12 cellular contexts compared by ENCODE assay signal in the genomic region with DNA sequence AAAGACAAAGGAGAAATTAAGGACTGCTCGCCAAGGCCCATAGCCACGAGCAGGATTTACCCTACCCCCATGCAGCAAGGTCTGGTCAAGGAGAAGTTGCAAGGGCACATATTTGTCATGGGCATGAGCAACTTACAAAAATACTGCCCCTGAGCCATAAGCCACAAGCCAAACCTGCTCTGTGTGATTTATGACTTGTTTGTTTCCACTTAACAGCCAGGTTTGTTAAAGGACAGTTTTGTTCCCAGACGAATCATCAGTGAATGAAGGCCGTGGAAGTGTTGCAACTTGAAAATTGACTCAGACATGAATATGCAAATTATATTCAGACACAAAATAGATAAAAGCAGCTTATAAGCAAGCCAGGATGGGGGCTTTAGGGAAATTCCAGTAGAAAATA. TPM values are rescaled to one million over a fixed set of nuclear protein-coding genes. Genes with fewer than 3 reads are reported as not detected.
DNase-seq lines count a peak whose midpoint lies in the region; ATAC-seq lines count a peak whose summit lies in the region.
"Had no signal": no experiment of that assay in that cellular context is flagged by ENCODE, and none has a peak within 500 bp of the region (broad histone marks: within the 10 kb centered on the region; RNA-seq: fewer than 3 reads in every experiment).

No MANE protein-coding gene starts in this region.

- peak; percentile 74 for DNase-seq in Daoy (ENCODE audit: low read depth)
- peak; percentile 55 for DNase-seq in HuH-7 (ENCODE audit: low spot score)
- peak; percentile 81 for DNase-seq in amniotic epithelial cell (ENCODE audit: low read depth)
- DNase-seq in left kidney (ENCODE audit: low read depth, low spot score) = peak; percentile 63
- DNase-seq in naive thymus-derived CD8-positive, alpha-beta T cell = no peak
- no peak for DNase-seq in nucleus accumbens (lab: John Stamatoyannopoulos, UW)
- DNase-seq: activated naive CD8-positive, alpha-beta T cell treated with anti-CD3 and anti-CD28 coated beads, Interleukin-2, amount 10 ng/mL, durations not matched to agents 7 days and 5 days; right cardiac atrium; WERI-Rb-1 had no signal

- no peak overlapping the region for H3K4me3 Mint-ChIP-seq in naive thymus-derived CD8-positive, alpha-beta T cell
- H3K4me3 Mint-ChIP-seq: activated naive CD8-positive, alpha-beta T cell treated with anti-CD3 and anti-CD28 coated beads, Interleukin-2, amount 10 ng/mL, durations not matched to agents 7 days and 5 days had no signal

- H3K9me3 Mint-ChIP-seq in naive thymus-derived CD8-positive, alpha-beta T cell = peaks cover 0 to 3% (median 0%) of the 10 kb centered on the region in 9 donors

- no peak for ATAC-seq in naive thymus-derived CD8-positive, alpha-beta T cell
- ATAC-seq in HG03175 (IDR thresholded peaks at IDR 0.05; ENCODE audit: unreplicated experiment) = no peak
- ATAC-seq in GM18873 (IDR thresholded peaks at IDR 0.05; ENCODE audit: low FRiP score, unreplicated experiment) = no peak
- ATAC-seq: K562, right cardiac atrium had no signal

- H3K36me3 Mint-ChIP-seq in naive thymus-derived CD8-positive, alpha-beta T cell = peaks cover 0 to 4% (median 0%) of the 10 kb centered on the region in 3 donors
- H3K36me3 Mint-ChIP-seq: activated naive CD8-positive, alpha-beta T cell treated with anti-CD3 and anti-CD28 coated beads, Interleukin-2, amount 10 ng/mL, durations not matched to agents 7 days and 5 days had no signal

- H3K4me1 Mint-ChIP-seq in naive thymus-derived CD8-positive, alpha-beta T cell = no peaks in the 10 kb centered on the region
- H3K4me1 Mint-ChIP-seq: activated naive CD8-positive, alpha-beta T cell treated with anti-CD3 and anti-CD28 coated beads, Interleukin-2, amount 10 ng/mL, durations not matched to agents 7 days and 5 days had no signal

- H3K27ac Mint-ChIP-seq in naive thymus-derived CD8-positive, alpha-beta T cell = no peak overlapping the region
- H3K27ac Mint-ChIP-seq: activated naive CD8-positive, alpha-beta T cell treated with anti-CD3 and anti-CD28 coated beads, Interleukin-2, amount 10 ng/mL, durations not matched to agents 7 days and 5 days had no signal

- POLR2A ChIA-PET in naive thymus-derived CD8-positive, alpha-beta T cell (lab: Charles Lee) = no interaction called here

- H3K27me3 Mint-ChIP-seq in naive thymus-derived CD8-positive, alpha-beta T cell = peaks cover 0 to 13% (median 3%) of the 10 kb centered on the region in 5 donors
- H3K27me3 Mint-ChIP-seq: activated naive CD8-positive, alpha-beta T cell treated with anti-CD3 and anti-CD28 coated beads, Interleukin-2, amount 10 ng/mL, durations not matched to agents 7 days and 5 days had no signal

RNA-seq across cellular contexts. Expression of a gene that starts 31.3 kb away (rescaled TPM):
- total RNA-seq in Daoy (2014; rRNA removed; shearing (Covaris generic)) = 73.2 and 98.7 TPM in 2 replicates
- total RNA-seq in naive thymus-derived CD8-positive, alpha-beta T cell = not detected
- 1 to 10 TPM in 1 of 3 donors, under 1 TPM in 2; 0.20 to 1.1 (median 0.68) TPM for polyA plus RNA-seq in naive thymus-derived CD8-positive, alpha-beta T cell
- total RNA-seq: activated naive CD8-positive, alpha-beta T cell treated with anti-CD3 and anti-CD28 coated beads, Interleukin-2, amount 10 ng/mL, durations not matched to agents 7 days and 5 days; K562 had no signal
- polyA plus RNA-seq: K562 had no signal

RNA-seq across cellular contexts. Expression of a gene that starts 54.6 kb away (rescaled TPM):
- 88.3 and 104 TPM in 2 replicates for total RNA-seq in Daoy (2014; rRNA removed; shearing (Covaris generic))
- total RNA-seq in naive thymus-derived CD8-positive, alpha-beta T cell = 10 to 100 TPM; 32.7 to 34.5 TPM
- 10 to 100 TPM; 29.8 to 40.8 (median 38.5) TPM for polyA plus RNA-seq in naive thymus-derived CD8-positive, alpha-beta T cell

Comparison
In these comparisons a context has a peak if more than half of its experiments do, and no peak if none do; other contexts are left out.
1. DNase-seq: peak in Daoy (single experiment), HuH-7 (single experiment), amniotic epithelial cell (single experiment) and left kidney (single experiment); none in naive thymus-derived CD8-positive, alpha-beta T cell (0 of 10) and nucleus accumbens (0 of 56).
2. RNA of a gene that starts 31.3 kb away (total RNA-seq): 73.2 to 98.7 TPM in Daoy; not detected in naive thymus-derived CD8-positive, alpha-beta T cell; every median in the first group is over 10 times any median in the second.